In genomic region chr10:4470231-4470840, GRCh38 we compare ENCODE assay signal across 17 cellular contexts.
DNase-seq lines count a peak whose midpoint lies in the region; ATAC-seq and TF ChIP-seq lines count a peak whose summit lies in the region.
"Had no signal": no experiment of that assay in that cellular context is flagged by ENCODE, and none has a peak within 500 bp of the region (broad histone marks: within the 10 kb centered on the region; RNA-seq: fewer than 3 reads in every experiment).

No MANE protein-coding gene starts in this region.

- DNase-seq in GM04504 (ENCODE audit: low read depth) (peak; percentile 67), SW 1271 (lab: John Stamatoyannopoulos, UW) (peak; percentile 6 to 27), fibroblast of pulmonary artery (ENCODE audit: low read depth) (peak; percentile 91), NCI-H1105 treated with DMSO at 0.1 percent for 48 hours (lab: John Stamatoyannopoulos, UW) (no peak), NCI-H748 treated with DMSO at 0.1 percent for 48 hours (lab: John Stamatoyannopoulos, UW) (no peak)
- no peak for DNase-seq in stimulated activated CD4-positive, alpha-beta T cell treated with anti-CD3 and anti-CD28 coated beads, Interleukin-12 subunit alpha, Interleukin-12 subunit beta, amount 100 ng/mL, for 4 hours
- DNase-seq: activated CD8-positive, alpha-beta memory T cell treated with anti-CD3 and anti-CD28 coated beads, Interleukin-2, amount 50 U/mL, for 48 hours; activated naive CD8-positive, alpha-beta T cell treated with anti-CD3 and anti-CD28 coated beads for 36 hours; glutamatergic neuron; H7; NCI-H1048; NCI-H446 had no signal

- no peak overlapping the region for H3K9ac ChIP-seq in skeletal muscle satellite cell (ENCODE audit: low read depth, low read length)

- no peak for ATAC-seq in HG02870 (IDR thresholded peaks at IDR 0.05; ENCODE audit: unreplicated experiment)
- ATAC-seq: GM12878, left lobe of liver had no signal

- H3K27me3 ChIP-seq in skeletal muscle satellite cell (ENCODE audit: control insufficient read depth, insufficient read depth, low read length): no peaks in the 10 kb centered on the region

- H3K4me2 ChIP-seq in skeletal muscle satellite cell (ENCODE audit: low read length): peak overlapping the region; percentile 26

- peak; percentile 0 for TF ChIP-seq CTCF in fibroblast of pulmonary artery (IDR thresholded peaks at IDR 0.05; ENCODE audit: low read length, missing control alignments)

- no peaks in the 10 kb centered on the region for H3K36me3 ChIP-seq in skeletal muscle satellite cell (ENCODE audit: insufficient read depth, low read length)
- H3K36me3 ChIP-seq: thoracic aorta had no signal

- no peak overlapping the region for H3K4me3 ChIP-seq in fibroblast of pulmonary artery (replicated peaks; ENCODE audit: low read depth, low read length)
- H3K4me3 ChIP-seq in skeletal muscle satellite cell (ENCODE audit: low read length): no peak overlapping the region
- H3K4me3 ChIP-seq: GM12878, thoracic aorta had no signal

- H3K9me3 ChIP-seq in skeletal muscle satellite cell (replicated peaks; ENCODE audit: low read length): no peaks in the 10 kb centered on the region
- H3K9me3 ChIP-seq: thoracic aorta had no signal

- peaks cover 6% of the 10 kb centered on the region for H3K4me1 ChIP-seq in skeletal muscle satellite cell (ENCODE audit: control insufficient read depth, insufficient read depth, low read length)

Comparison
In these comparisons a context has a peak if more than half of its experiments do, and no peak if none do; other contexts are left out.
1. DNase-seq: peak in GM04504 (single experiment), SW 1271 (2 of 2) and fibroblast of pulmonary artery (single experiment); none in NCI-H1105 treated with DMSO at 0.1 percent for 48 hours (single experiment), stimulated activated CD4-positive, alpha-beta T cell treated with anti-CD3 and anti-CD28 coated beads, Interleukin-12 subunit alpha, Interleukin-12 subunit beta, amount 100 ng/mL, for 4 hours (single experiment) and NCI-H748 treated with DMSO at 0.1 percent for 48 hours (single experiment).